ENCODE assay signal across 18 cellular contexts in genomic region chr1:239606850-239607400, GRCh38.
DNase-seq lines count a peak whose midpoint lies in the region; ATAC-seq and TF ChIP-seq lines count a peak whose summit lies in the region.
"Had no signal": no experiment of that assay in that cellular context is flagged by ENCODE, and none has a peak within 500 bp of the region (broad histone marks: within the 10 kb centered on the region; RNA-seq: fewer than 3 reads in every experiment).

No MANE protein-coding gene starts in this region.

- DNase-seq in ELR (ENCODE audit: low read depth) (peak; percentile 37), M059J (ENCODE audit: low read depth) (peak; percentile 3), astrocyte of the hippocampus (ENCODE audit: low read depth, low spot score) (peak; percentile 11), myocyte (ENCODE audit: low read depth) (peak; percentile 3), NCI-H446 (lab: John Stamatoyannopoulos, UW) (no peak), gastrocnemius medialis (no peak), lower lobe of right lung (no peak), NCI-H510A (lab: John Stamatoyannopoulos, UW) (no peak)
- DNase-seq: BE2C; CD4-positive, alpha-beta memory T cell; DMS153; DMS79 treated with DMSO at 0.1 percent for 48 hours; GF-D8; GM23248; H7 had no signal

- no peak overlapping the region for H3K27ac ChIP-seq in gastrocnemius medialis
- no peak overlapping the region for H3K27ac ChIP-seq in lower lobe of right lung
- H3K27ac ChIP-seq: A549, C4-2B, GM23248 had no signal

- ATAC-seq in gastrocnemius medialis (no peak), lower lobe of right lung (no peak)
- ATAC-seq: A549, HepG2 had no signal

- H3K4me3 ChIP-seq in gastrocnemius medialis (no peak overlapping the region), lower lobe of right lung (no peak overlapping the region)
- H3K4me3 ChIP-seq: A549, GM23248 had no signal

- intact Hi-C loops in gastrocnemius medialis (cut with DNase I; ENCODE audit: low total_unique reads): no loop called here
- intact Hi-C loops in lower lobe of right lung (cut with DNase I): no loop called here

- no peaks in the 10 kb centered on the region for H3K4me1 ChIP-seq in gastrocnemius medialis
- H3K4me1 ChIP-seq in lower lobe of right lung: no peaks in the 10 kb centered on the region
- H3K4me1 ChIP-seq: A549, BE2C had no signal

- H3K27me3 ChIP-seq in gastrocnemius medialis (no peaks in the 10 kb centered on the region), lower lobe of right lung (ENCODE audit: low read depth) (no peaks in the 10 kb centered on the region)
- H3K27me3 ChIP-seq: BE2C had no signal

- H3K9me3 ChIP-seq in gastrocnemius medialis (no peaks in the 10 kb centered on the region), lower lobe of right lung (no peaks in the 10 kb centered on the region)
- H3K9me3 ChIP-seq: A549, BE2C had no signal

- no peaks in the 10 kb centered on the region for H3K36me3 ChIP-seq in gastrocnemius medialis
- H3K36me3 ChIP-seq in lower lobe of right lung: no peaks in the 10 kb centered on the region
- H3K36me3 ChIP-seq: BE2C had no signal

- no peak for TF ChIP-seq POLR2A in gastrocnemius medialis (IDR thresholded peaks at IDR 0.05)

- TF ChIP-seq CTCF in gastrocnemius medialis (IDR thresholded peaks at IDR 0.05 in 4 of 5, conservative IDR thresholded peaks at IDR 0.05 in 1 of 5) (no peak), lower lobe of right lung (IDR thresholded peaks at IDR 0.05) (no peak)

- in situ Hi-C loops in gastrocnemius medialis (cut with MboI; ENCODE audit: low sequenced_read_pairs in 4 of 4): no loop called here

Comparison
In these comparisons a context has a peak if more than half of its experiments do, and no peak if none do; other contexts are left out.
1. DNase-seq: peak in ELR (single experiment), M059J (single experiment), astrocyte of the hippocampus (single experiment) and myocyte (single experiment); none in NCI-H446 (0 of 2), gastrocnemius medialis (0 of 2), lower lobe of right lung (single experiment) and NCI-H510A (single experiment).